In the genomic region with DNA sequence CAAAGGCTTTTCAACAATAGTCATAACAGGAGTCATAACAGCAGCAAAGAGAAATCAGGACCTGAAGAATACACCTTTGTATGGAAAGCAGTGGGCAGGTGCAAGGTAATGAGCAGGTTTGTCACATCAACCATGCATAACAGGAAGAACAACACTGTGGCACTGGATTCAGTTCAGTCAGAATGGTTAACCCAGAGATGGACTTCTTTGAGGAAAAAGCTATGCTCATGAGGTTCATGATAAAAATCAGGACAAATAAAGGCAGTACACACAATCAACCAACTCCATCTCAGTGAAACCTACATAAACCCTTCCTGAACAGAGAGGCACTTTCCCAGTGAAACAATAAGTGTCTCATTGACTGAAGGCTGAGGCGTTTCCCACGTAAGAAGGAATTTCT, we compare ENCODE assay signal across 20 cellular contexts. TPM values are rescaled to one million over a fixed set of nuclear protein-coding genes. Genes with fewer than 3 reads are reported as not detected.
DNase-seq lines count a peak whose midpoint lies in the region; FAIRE-seq and TF ChIP-seq lines count a peak whose summit lies in the region.
"Had no signal": no experiment of that assay in that cellular context is flagged by ENCODE, and none has a peak within 500 bp of the region (broad histone marks: within the 10 kb centered on the region; RNA-seq: fewer than 3 reads in every experiment).

No MANE protein-coding gene starts in this region.

- TF ChIP-seq POLR2A in esophagus squamous epithelium (IDR thresholded peaks at IDR 0.05), result no peak

- no peaks in the 10 kb centered on the region for H3K27me3 ChIP-seq in esophagus squamous epithelium
- H3K27me3 ChIP-seq: BLaER1 treated with 17β-estradiol and CSF1 and Interleukin-3, amounts not matched to agents 10 nM and 100 nM had no signal

- H3K27ac Mint-ChIP-seq in MCF 10A (ENCODE audit: low read depth, unreplicated experiment), result no peak overlapping the region
- H3K27ac Mint-ChIP-seq: CD4-positive, alpha-beta T cell had no signal

- POLR2A ChIA-PET in MCF 10A (lab: Yijun Ruan, JAX), result no interaction called here

- no peaks in the 10 kb centered on the region for H3K9me3 Mint-ChIP-seq in MCF 10A (ENCODE audit: unreplicated experiment)
- H3K9me3 Mint-ChIP-seq: CD4-positive, alpha-beta T cell had no signal

- in situ Hi-C loops in T47D (cut with HindIII; ENCODE audit: low pct_unique_long_range_greater_than_20kb, low sequenced_read_pairs), result no loop called here

- H3K36me3 Mint-ChIP-seq in MCF 10A (ENCODE audit: insufficient read depth, unreplicated experiment), result peaks cover 22% of the 10 kb centered on the region

- WGBS in esophagus squamous epithelium, 2 donors, result 90 to 94% methylated on average over 2 of the region's 2 CpGs

- no peak for FAIRE-seq in urothelium cell line (lab: Jason Lieb, UNC)
- FAIRE-seq: A549, D721Med, GM19239 had no signal

- peaks cover 0 to 12% (median 0%) of the 10 kb centered on the region in 3 donors for H3K36me3 ChIP-seq in esophagus squamous epithelium

- H3K4me3 Mint-ChIP-seq in MCF 10A (ENCODE audit: unreplicated experiment), result no peak overlapping the region
- H3K4me3 Mint-ChIP-seq: CD4-positive, alpha-beta T cell had no signal

- H3K9me3 ChIP-seq in esophagus squamous epithelium, result no peaks in the 10 kb centered on the region
- H3K9me3 ChIP-seq: A549; BLaER1 treated with 17β-estradiol and CSF1 and Interleukin-3, amounts not matched to agents 10 nM and 100 nM; SK-N-SH had no signal

- CTCF ChIA-PET in MCF 10A (lab: Yijun Ruan, JAX), result interaction anchor here (0.5 to 1.4 kb wide), 4 partner anchors 10 to 1650 kb away, joined by 3 to 6 read pairs (median 3); no protein-coding TSS in a partner anchor

- no TSS peak for BruUV-seq in MCF 10A (replicated peaks; lab: Mats Ljungman, UMichigan)

- TF ChIP-seq CTCF in MCF 10A (IDR thresholded peaks at IDR 0.05; ENCODE audit: unreplicated experiment), result no peak
- no peak for TF ChIP-seq CTCF in esophagus squamous epithelium (IDR thresholded peaks at IDR 0.05)

- H3K27ac ChIP-seq in esophagus squamous epithelium, result no peak overlapping the region
- H3K27ac ChIP-seq: A549; BLaER1 treated with 17β-estradiol and CSF1 and Interleukin-3, amounts not matched to agents 10 nM and 100 nM; HL-60; RWPE1 had no signal

- H3K27me3 Mint-ChIP-seq in MCF 10A (ENCODE audit: insufficient read depth, unreplicated experiment), result no peaks in the 10 kb centered on the region
- H3K27me3 Mint-ChIP-seq: CD4-positive, alpha-beta T cell had no signal

- H3K4me1 ChIP-seq in esophagus squamous epithelium, result no peaks in the 10 kb centered on the region
- H3K4me1 ChIP-seq: A549 had no signal

- no peak overlapping the region for H3K4me3 ChIP-seq in esophagus squamous epithelium
- H3K4me3 ChIP-seq: A549; BLaER1 treated with 17β-estradiol and CSF1 and Interleukin-3, amounts not matched to agents 10 nM and 100 nM had no signal

- DNase-seq in T47D (ENCODE audit: low read depth in 1 of 2, low spot score in 1 of 2) (peak; percentile 22 to 84), MCF 10A (ENCODE audit: unreplicated experiment) (no peak), NCI-H1417 treated with DMSO at 0.1 percent for 48 hours (lab: John Stamatoyannopoulos, UW) (peak; percentile 14), kidney tubule cell (ENCODE audit: low spot score) (peak; percentile 2), urothelium cell line (ENCODE audit: low spot score) (no peak), cerebellar cortex (ENCODE audit: low spot score) (no peak), esophagus squamous epithelium (lab: John Stamatoyannopoulos, UW) (no peak)
- DNase-seq: AML-193; CD4-positive, alpha-beta T cell; NCI-H1092 treated with DMSO at 0.1 percent for 48 hours; NCI-H524; NCI-H82; SHP77 treated with DMSO at 0.1 percent for 48 hours; SK-N-SH had no signal

- intact Hi-C loops in MCF 10A (cut with micrococcal nuclease) (no loop called here), esophagus squamous epithelium (cut with DNase I) (no loop called here)

- no peaks in the 10 kb centered on the region for H3K4me1 Mint-ChIP-seq in MCF 10A (ENCODE audit: insufficient read depth, unreplicated experiment)

RNA-seq across cellular contexts. Expression of gene ABITRAM, which starts 27.0 kb away (rescaled TPM):
- 39.4 and 45.5 TPM in 2 replicates for total RNA-seq in MCF 10A (2022)
- total RNA-seq in esophagus squamous epithelium, result 10 to 100 TPM in 3 of 4 donors, 1 to 10 TPM in 1; 9.8 to 17.2 (median 12.8) TPM

RNA-seq across cellular contexts. Expression of gene ELP1, which starts 27.2 kb away (rescaled TPM):
- total RNA-seq in MCF 10A (2022), result 36.9 and 39.6 TPM in 2 replicates
- 10 to 100 TPM; 12.3 to 22.2 (median 20.2) TPM for total RNA-seq in esophagus squamous epithelium

RNA-seq across cellular contexts. Expression of gene CTNNAL1, which starts 52.1 kb away (rescaled TPM):
- total RNA-seq in MCF 10A (2022) (48.6 and 85.6 TPM in 2 replicates), esophagus squamous epithelium (10 to 100 TPM in 3 of 4 donors, 1 to 10 TPM in 1; 7.5 to 31.3 (median 15.7) TPM)

Comparison
In these comparisons a context has a peak if more than half of its experiments do, and no peak if none do; other contexts are left out.
1. DNase-seq: peak in T47D (2 of 2), NCI-H1417 treated with DMSO at 0.1 percent for 48 hours (single experiment) and kidney tubule cell (single experiment); none in MCF 10A (single experiment), urothelium cell line (single experiment), cerebellar cortex (single experiment) and esophagus squamous epithelium (single experiment).